8 cellular contexts compared by ENCODE assay signal in genomic region chr1:2204384-2205190, GRCh38. TPM values are rescaled to one million over a fixed set of nuclear protein-coding genes. Genes with fewer than 3 reads are reported as not detected.
DNase-seq lines count a peak whose midpoint lies in the region; ATAC-seq, FAIRE-seq and TF ChIP-seq lines count a peak whose summit lies in the region.

No MANE protein-coding gene starts in this region.

- in situ Hi-C loops in GM13977 (cut with MboI; ENCODE audit: low pct_unique_long_range_greater_than_20kb, low sequenced_read_pairs, unreplicated experiment): no loop called here
- in situ Hi-C loops in GM12878 (cut with MboI): loop anchor here (10.0 kb wide), 1 partner anchor 320 kb away; the partner anchor contains the start of gene PANK4

- intact Hi-C loops in GM12878 (cut with micrococcal nuclease; ENCODE audit: unreplicated experiment): no loop called here
- intact Hi-C loops in sciatic nerve (cut with DNase I): no loop called here

- no peak for TF ChIP-seq RAD21 in GM12878 (IDR thresholded peaks at IDR 0.05; ENCODE audit: insufficient read depth, low read depth, low read length)

- peak overlapping the region; percentile 64; the same call in 1 of the 2 replicates for H3K4me3 ChIP-seq in GM12878
- peak overlapping the region; percentile 41 for H3K4me3 ChIP-seq in iPS-11a (ENCODE audit: low read depth, low read length)

- H3K79me2 ChIP-seq in GM12878 (ENCODE audit: control insufficient read depth, insufficient read depth, low read length): no peaks in the 10 kb centered on the region

- DNase-seq in C1 segment of cervical spinal cord (lab: John Stamatoyannopoulos, UW) (peak in 10 of 14 donors; percentile 40 to 92 (median 82)), GM13977 (ENCODE audit: low spot score) (peak; percentile 99), NCI-H526 (lab: John Stamatoyannopoulos, UW) (peak; percentile 20 to 92), GM12878 (ENCODE audit: low read depth, low spot score) (no peak), sciatic nerve (ENCODE audit: low spot score) (peak; percentile 93), GM19240 (ENCODE audit: insufficient read length, low spot score) (no peak)

- H3K9ac ChIP-seq in GM12878 (ENCODE audit: control insufficient read depth, insufficient read depth, low read length): no peak overlapping the region

- SMC1A ChIA-PET in GM12878 (lab: Charles Lee; ENCODE audit: uncharacterized antibody, unreplicated experiment): no interaction called here

- peak overlapping the region; percentile 92 for H3K4me2 ChIP-seq in GM12878 (ENCODE audit: control insufficient read depth, insufficient read depth)

- H3K36me3 ChIP-seq in GM12878 (ENCODE audit: control insufficient read depth in 2 of 2, insufficient read depth in 2 of 2, low read length in 1 of 2): no peaks in the 10 kb centered on the region

- TF ChIP-seq POLR2A in GM12878 (IDR thresholded peaks at IDR 0.05; ENCODE audit: low read depth, low read length) (no peak), GM18505 (IDR thresholded peaks at IDR 0.05; ENCODE audit: borderline replicate concordance, extremely low read depth, insufficient read depth, insufficient read length) (no peak)

- no peak for FAIRE-seq in GM12878 (lab: Jason Lieb, UNC)

- ATAC-seq in GM12878 (peak; percentile 76), sciatic nerve (peak; percentile 61), GM18505 (IDR thresholded peaks at IDR 0.05; ENCODE audit: unreplicated experiment) (no peak)

- RAD21 ChIA-PET in GM12878 (lab: Charles Lee; ENCODE audit: unreplicated experiment): interaction anchor here (0.7 to 2.8 kb wide), 3 partner anchors 10 to 107 kb away, joined by 3 to 14 read pairs (median 4); partner anchors contain the start of gene FAAP20

- no peak overlapping the region for H3K27ac ChIP-seq in GM12878 (ENCODE audit: control insufficient read depth, insufficient read depth)

- H3K9me3 ChIP-seq in GM12878 (replicated peaks; ENCODE audit: control insufficient read depth, insufficient read depth, low read length): no peaks in the 10 kb centered on the region

- TF ChIP-seq CTCF in GM13977 (IDR thresholded peaks at IDR 0.05; ENCODE audit: extremely low read depth, insufficient read depth, missing control alignments): no peak
- no peak for TF ChIP-seq CTCF in GM12878 (IDR thresholded peaks at IDR 0.05 in 2 of 3, conservative IDR thresholded peaks at IDR 0.05 in 1 of 3; ENCODE audit: control insufficient read depth in 2 of 3, extremely low read depth in 1 of 3, insufficient read depth in 1 of 3, low read depth in 3 of 3, low read length in 3 of 3)

- H2AFZ ChIP-seq in GM12878 (ENCODE audit: control insufficient read depth, low read depth, low read length): peak overlapping the region; percentile 44; the same call in 1 of the 2 replicates

- POLR2A ChIA-PET in GM12878 (lab: Charles Lee): interaction anchor here (2.0 kb wide), 1 partner anchor 9 kb away, joined by 9 read pairs; the partner anchor contains the start of gene FAAP20

- TF ChIP-seq EP300 in GM12878 (IDR thresholded peaks at IDR 0.05; ENCODE audit: borderline replicate concordance in 1 of 2, control insufficient read depth in 1 of 2, low read depth in 2 of 2, low read length in 2 of 2): no peak

- peaks cover 4% of the 10 kb centered on the region for H3K4me1 ChIP-seq in GM12878 (ENCODE audit: control insufficient read depth, insufficient read depth, low read length)

- 4% methylated on average over 25 of the region's 61 CpGs for WGBS in GM12878 (ENCODE audit: insufficient coverage, insufficient replicate concordance, low lambda C conversion rate, missing lambda C conversion rate)

- H4K20me1 ChIP-seq in GM12878 (ENCODE audit: control insufficient read depth, insufficient read depth): no peaks in the 10 kb centered on the region

- no peaks in the 10 kb centered on the region; a peak in 1 of 4 replicates for H3K27me3 ChIP-seq in GM12878 (replicated peaks in 1 of 2; ENCODE audit: control insufficient read depth in 2 of 2, insufficient read depth in 2 of 2, low read length in 1 of 2)

- BruUV-seq in GM12878 (replicated peaks; lab: Mats Ljungman, UMichigan): no TSS peak

- CTCF ChIA-PET in GM12878 (lab: Yijun Ruan, JAX): interaction anchor here (0.6 kb wide), 1 partner anchor 10 kb away, joined by 3 read pairs; the partner anchor contains the start of gene FAAP20

TF ChIP-seq in GM12878, 131 proteins besides CTCF, POLR2A, EP300 and RAD21:
- TF ChIP-seq PBX3 (IDR thresholded peaks at IDR 0.05; ENCODE audit: insufficient replicate concordance, low read depth, low read length) (no peak), GABPA (IDR thresholded peaks at IDR 0.05; ENCODE audit: low read depth) (no peak), NR2C1 (IDR thresholded peaks at IDR 0.05) (no peak), HDGF (IDR thresholded peaks at IDR 0.05) (no peak), SRF (IDR thresholded peaks at IDR 0.05; ENCODE audit: low read depth in 2 of 2, low read length in 2 of 2) (0 out of 4 replicates have a peak, but pooled peaks of 1 of the 2 experiments have one; percentile 16), ATF3 (IDR thresholded peaks at IDR 0.05; ENCODE audit: borderline replicate concordance, extremely low read depth, low read depth, low read length) (no peak), TBL1XR1 (IDR thresholded peaks at IDR 0.05; ENCODE audit: low read depth, low read length) (no peak), EGR1 (IDR thresholded peaks at IDR 0.05; ENCODE audit: borderline replicate concordance in 1 of 2, low read depth in 2 of 2, low read length in 2 of 2) (no peak), NR2F1 (conservative IDR thresholded peaks at IDR 0.05) (no peak)

RNA-seq across cellular contexts. Expression of gene FAAP20, which starts 10.0 kb away (rescaled TPM):
- total RNA-seq in GM12878 (2013; cell fraction: nucleolus; rRNA removed): 13.3 and 16.5 TPM in 2 replicates
- 32.5 and 34.7 TPM in 2 replicates for total RNA-seq in GM12878 (2014; rRNA removed)
- total RNA-seq in GM12878 (2014; rRNA removed; fragmentation: Illumina TruSeq; extraction: Trizol): 3.6 and 4.4 TPM in 2 replicates
- 68.5 and 71.2 TPM in 2 replicates for total RNA-seq in GM12878 (2021)
- polyA plus RNA-seq in GM12878 (2011; ENCODE audit: low read depth): 7.1 TPM
- 2.6 and 7.0 TPM in 2 replicates for polyA plus RNA-seq in GM12878 (2011; rRNA removed)
- polyA plus RNA-seq in GM12878 (2011; cell fraction: cytosol; rRNA removed): 13.0 and 30.7 TPM in 2 replicates
- polyA plus RNA-seq in GM12878 (2011; cell fraction: nucleus; rRNA removed): 20.8 and 30.9 TPM in 2 replicates
- 26.3 and 32.4 TPM in 2 replicates for polyA plus RNA-seq in GM12878 (2012)
- 0.43 and 2.6 TPM in 2 replicates for polyA plus RNA-seq in GM12878 (2014; fragmentation: Illumina TruSeq; extraction: Trizol)
- 1 to 10 TPM in 1 of 2 experiments, under 1 TPM in 1; 0.79 to 1.2 TPM for polyA plus RNA-seq in GM12878 (2014; fragmentation: Nextera tagmentation; extraction: Ambion mirVana)
- polyA plus RNA-seq in GM12878 (2014; rRNA removed): 89.9 and 91.8 TPM in 2 replicates
- 10 to 100 TPM; 57.2 to 60.2 TPM for polyA plus RNA-seq in GM12878 (2016; fragmentation: Nextera tagmentation; extraction: Ambion mirVana)
- polyA minus RNA-seq in GM12878 (2011; rRNA and poly(A)+ RNA removed): 1.5 and 4.7 TPM in 2 replicates
- 3.3 and 9.1 TPM in 2 replicates for polyA minus RNA-seq in GM12878 (2011; cell fraction: cytosol; rRNA and poly(A)+ RNA removed)
- polyA minus RNA-seq in GM12878 (2011; cell fraction: nucleus; rRNA and poly(A)+ RNA removed): 5.6 and 10.3 TPM in 2 replicates
- total RNA-seq in sciatic nerve: 43.0 TPM

RNA-seq across cellular contexts. Expression of gene SKI, which starts 23.5 kb away (rescaled TPM):
- 11.9 and 13.5 TPM in 2 replicates for total RNA-seq in GM12878 (2013; cell fraction: nucleolus; rRNA removed)
- total RNA-seq in GM12878 (2014; rRNA removed) (2.1 and 3.2 TPM in 2 replicates), GM12878 (2014; rRNA removed; fragmentation: Illumina TruSeq; extraction: Trizol) (0.54 and 0.55 TPM in 2 replicates), GM12878 (2021) (11.6 and 14.9 TPM in 2 replicates), sciatic nerve (108 TPM)
- polyA plus RNA-seq in GM12878 (2011; ENCODE audit: low read depth): 1.7 TPM
- polyA plus RNA-seq in GM12878 (2011; rRNA removed) (0.99 and 1.4 TPM in 2 replicates), GM12878 (2014; fragmentation: Illumina TruSeq; extraction: Trizol) (2.4 and 3.8 TPM in 2 replicates), GM12878 (2014; fragmentation: Nextera tagmentation; extraction: Ambion mirVana) (under 1 TPM; 0.03 to 0.07 TPM), GM12878 (2014; rRNA removed) (4.8 and 5.2 TPM in 2 replicates), GM12878 (2016; fragmentation: Nextera tagmentation; extraction: Ambion mirVana) (under 1 TPM; 0.18 to 0.54 TPM)
- polyA plus RNA-seq in GM12878 (2011; cell fraction: cytosol; rRNA removed): 1.7 and 2.1 TPM in 2 replicates
- 4.9 and 8.7 TPM in 2 replicates for polyA plus RNA-seq in GM12878 (2011; cell fraction: nucleus; rRNA removed)
- 4.4 and 4.7 TPM in 2 replicates for polyA plus RNA-seq in GM12878 (2012)
- polyA minus RNA-seq in GM12878 (2011; rRNA and poly(A)+ RNA removed): 1.0 and 2.2 TPM in 2 replicates
- polyA minus RNA-seq in GM12878 (2011; cell fraction: cytosol; rRNA and poly(A)+ RNA removed): 2.9 and 3.6 TPM in 2 replicates
- polyA minus RNA-seq in GM12878 (2011; cell fraction: nucleus; rRNA and poly(A)+ RNA removed): 3.9 and 4.3 TPM in 2 replicates

Comparison
In these comparisons a context has a peak if more than half of its experiments do, and no peak if none do; other contexts are left out.
1. DNase-seq: peak in C1 segment of cervical spinal cord (10 of 14), GM13977 (single experiment), NCI-H526 (2 of 2) and sciatic nerve (single experiment); none in GM12878 (single experiment) and GM19240 (single experiment).